ENCODE assay signal across 1 cellular context in the genomic region with DNA sequence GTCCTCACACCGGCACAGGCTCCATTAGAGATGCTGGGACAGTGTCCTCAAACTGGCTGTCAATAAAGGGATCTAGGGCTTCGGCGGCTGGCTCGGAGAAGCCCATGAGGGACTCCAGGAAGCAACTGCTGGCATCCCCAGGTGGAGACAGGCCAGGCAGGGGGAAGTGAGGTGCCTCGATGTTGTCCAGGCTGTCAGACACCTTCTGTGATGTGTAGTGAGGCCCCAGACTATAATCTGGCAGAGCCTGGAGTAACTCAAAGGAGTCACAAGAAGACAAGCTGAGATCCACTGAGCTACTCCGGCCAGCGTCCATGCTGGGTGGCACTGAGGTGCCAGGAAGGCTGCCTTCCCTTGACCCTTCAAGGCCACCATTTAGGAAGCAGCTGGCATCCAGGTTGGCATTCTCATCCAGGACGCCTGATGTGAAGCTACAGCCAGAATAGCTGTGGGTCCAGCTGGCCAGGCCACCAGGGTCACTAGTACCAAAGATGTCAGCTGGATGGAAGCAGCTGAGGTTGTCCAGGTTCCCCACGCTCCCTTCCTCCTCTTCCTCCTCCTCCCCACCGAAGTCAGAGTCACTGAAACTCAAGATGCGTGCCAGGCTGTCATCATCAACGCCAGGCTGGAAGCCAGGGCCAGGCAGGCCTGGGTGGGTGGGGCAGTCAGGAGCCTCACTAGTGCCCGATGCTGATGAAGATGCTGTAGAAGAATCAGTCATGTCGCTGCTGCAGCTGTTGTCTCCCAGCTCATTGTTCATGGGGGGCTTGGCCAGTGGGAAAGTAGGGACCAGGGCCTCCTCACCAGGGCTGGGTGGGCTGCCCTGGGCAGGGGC.
A peak's percentile ranks its signal among the peaks of the same experiment; 100 is the strongest.
TF ChIP-seq lines count a peak whose summit lies in the region.

No MANE protein-coding gene starts in this region.

TF ChIP-seq in IMR-90, 13 proteins besides CTCF, POLR2A, EP300 and RAD21:
- TF ChIP-seq RFX5 (IDR thresholded peaks at IDR 0.05; ENCODE audit: low read depth, low read length) (no peak), NFE2L2 (IDR thresholded peaks at IDR 0.05; ENCODE audit: low read depth, low read length) (no peak), MXI1 (IDR thresholded peaks at IDR 0.05; ENCODE audit: borderline replicate concordance, low read depth, low read length) (no peak), MAZ (IDR thresholded peaks at IDR 0.05; ENCODE audit: borderline replicate concordance, low read depth, low read length) (no peak), BHLHE40 (IDR thresholded peaks at IDR 0.05; ENCODE audit: low read depth, low read length) (no peak), CHD1 (IDR thresholded peaks at IDR 0.05; ENCODE audit: low read depth, low read length) (no peak)
- TF ChIP-seq, protein P1, sequence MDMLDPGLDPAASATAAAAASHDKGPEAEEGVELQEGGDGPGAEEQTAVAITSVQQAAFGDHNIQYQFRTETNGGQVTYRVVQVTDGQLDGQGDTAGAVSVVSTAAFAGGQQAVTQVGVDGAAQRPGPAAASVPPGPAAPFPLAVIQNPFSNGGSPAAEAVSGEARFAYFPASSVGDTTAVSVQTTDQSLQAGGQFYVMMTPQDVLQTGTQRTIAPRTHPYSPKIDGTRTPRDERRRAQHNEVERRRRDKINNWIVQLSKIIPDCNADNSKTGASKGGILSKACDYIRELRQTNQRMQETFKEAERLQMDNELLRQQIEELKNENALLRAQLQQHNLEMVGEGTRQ (IDR thresholded peaks at IDR 0.05; ENCODE audit: low read depth, low read length): 0 out of 2 replicates have a peak, but pooled peaks have one; percentile 5
TF ChIP-seq in IMR-90: peak in this region for 1.
